Comparison of ENCODE assay signal across 1 cellular context in the genomic region with DNA sequence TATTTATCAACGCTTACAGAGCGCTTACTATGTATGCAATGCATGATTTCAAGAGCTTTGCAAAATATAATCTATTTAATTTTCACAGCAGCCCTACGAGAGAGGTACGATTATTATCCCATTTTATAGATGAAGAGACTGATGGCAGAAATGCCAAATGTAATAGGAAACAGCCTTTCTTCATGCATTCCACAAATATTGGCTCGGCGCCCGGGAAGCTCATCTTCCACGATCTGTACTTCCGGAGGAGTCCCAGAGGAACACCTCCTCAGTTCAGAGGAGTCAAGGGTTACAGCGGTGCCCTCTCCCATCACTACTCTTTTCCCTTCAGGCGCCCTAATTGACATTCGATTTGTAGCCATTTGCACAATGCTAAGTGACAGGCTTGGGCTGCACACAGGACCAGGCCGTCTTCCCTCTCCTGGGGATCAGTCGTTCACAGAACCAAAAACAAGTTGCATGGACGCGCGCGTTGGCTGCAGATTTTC.
A peak's percentile ranks its signal among the peaks of the same experiment; 100 is the strongest.
TF ChIP-seq lines count a peak whose summit lies in the region.

No MANE protein-coding gene starts in this region.

TF ChIP-seq in GM12878, 131 proteins besides CTCF, POLR2A, EP300 and RAD21 (continued from another document and continues in another):
- TF ChIP-seq, protein P1, sequence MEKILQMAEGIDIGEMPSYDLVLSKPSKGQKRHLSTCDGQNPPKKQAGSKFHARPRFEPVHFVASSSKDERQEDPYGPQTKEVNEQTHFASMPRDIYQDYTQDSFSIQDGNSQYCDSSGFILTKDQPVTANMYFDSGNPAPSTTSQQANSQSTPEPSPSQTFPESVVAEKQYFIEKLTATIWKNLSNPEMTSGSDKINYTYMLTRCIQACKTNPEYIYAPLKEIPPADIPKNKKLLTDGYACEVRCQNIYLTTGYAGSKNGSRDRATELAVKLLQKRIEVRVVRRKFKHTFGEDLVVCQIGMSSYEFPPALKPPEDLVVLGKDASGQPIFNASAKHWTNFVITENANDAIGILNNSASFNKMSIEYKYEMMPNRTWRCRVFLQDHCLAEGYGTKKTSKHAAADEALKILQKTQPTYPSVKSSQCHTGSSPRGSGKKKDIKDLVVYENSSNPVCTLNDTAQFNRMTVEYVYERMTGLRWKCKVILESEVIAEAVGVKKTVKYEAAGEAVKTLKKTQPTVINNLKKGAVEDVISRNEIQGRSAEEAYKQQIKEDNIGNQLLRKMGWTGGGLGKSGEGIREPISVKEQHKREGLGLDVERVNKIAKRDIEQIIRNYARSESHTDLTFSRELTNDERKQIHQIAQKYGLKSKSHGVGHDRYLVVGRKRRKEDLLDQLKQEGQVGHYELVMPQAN (conservative IDR thresholded peaks at IDR 0.05), result peak; percentile 77
- TF ChIP-seq CHD4 (IDR thresholded peaks at IDR 0.05) (no peak), NR2F1 (conservative IDR thresholded peaks at IDR 0.05) (0 out of 2 replicates have a peak, but pooled peaks have one; percentile 43), BCL11A (IDR thresholded peaks at IDR 0.05; ENCODE audit: low read depth, low read length) (no peak), HDAC2 (IDR thresholded peaks at IDR 0.05) (no peak), IKZF1 (conservative IDR thresholded peaks at IDR 0.05) (no peak), NBN (IDR thresholded peaks at IDR 0.05) (peak; percentile 55; the same call in 1 of the 2 replicates), ZNF207 (IDR thresholded peaks at IDR 0.05; ENCODE audit: borderline replicate concordance) (no peak), CHD2 (IDR thresholded peaks at IDR 0.05; ENCODE audit: borderline replicate concordance, low read depth, low read length) (no peak), ZNF24 (IDR thresholded peaks at IDR 0.05) (0 out of 2 replicates have a peak, but pooled peaks have one; percentile 31), DPF2 (IDR thresholded peaks at IDR 0.05) (no peak), ZSCAN29 (IDR thresholded peaks at IDR 0.05) (no peak), TCF12 (IDR thresholded peaks at IDR 0.05; ENCODE audit: low read depth, low read length) (no peak), STAT1 (conservative IDR thresholded peaks at IDR 0.05) (no peak), SREBF2 (IDR thresholded peaks at IDR 0.05; ENCODE audit: low read length) (no peak), FOS (IDR thresholded peaks at IDR 0.05; ENCODE audit: borderline replicate concordance, extremely low read depth, insufficient read length) (no peak), GABPA (IDR thresholded peaks at IDR 0.05; ENCODE audit: low read depth) (no peak), NR2C1 (IDR thresholded peaks at IDR 0.05) (0 out of 2 replicates have a peak, but pooled peaks have one; percentile 36), YY1 (IDR thresholded peaks at IDR 0.05; ENCODE audit: low read depth, low read length) (no peak), GATAD2B (conservative IDR thresholded peaks at IDR 0.05; ENCODE audit: low read depth) (0 out of 2 replicates have a peak, but pooled peaks have one; percentile 12), SMARCA5 (IDR thresholded peaks at IDR 0.05) (0 out of 2 replicates have a peak, but pooled peaks have one; percentile 52), FOXM1 (IDR thresholded peaks at IDR 0.05; ENCODE audit: low read depth, low read length) (no peak), CEBPB (IDR thresholded peaks at IDR 0.05; ENCODE audit: borderline replicate concordance in 1 of 2, low read depth in 2 of 2, low read length in 2 of 2) (no peak), YBX1 (IDR thresholded peaks at IDR 0.05) (no peak), ASH2L (IDR thresholded peaks at IDR 0.05; ENCODE audit: borderline replicate concordance, low read depth) (no peak)
- TF ChIP-seq, protein P2, sequence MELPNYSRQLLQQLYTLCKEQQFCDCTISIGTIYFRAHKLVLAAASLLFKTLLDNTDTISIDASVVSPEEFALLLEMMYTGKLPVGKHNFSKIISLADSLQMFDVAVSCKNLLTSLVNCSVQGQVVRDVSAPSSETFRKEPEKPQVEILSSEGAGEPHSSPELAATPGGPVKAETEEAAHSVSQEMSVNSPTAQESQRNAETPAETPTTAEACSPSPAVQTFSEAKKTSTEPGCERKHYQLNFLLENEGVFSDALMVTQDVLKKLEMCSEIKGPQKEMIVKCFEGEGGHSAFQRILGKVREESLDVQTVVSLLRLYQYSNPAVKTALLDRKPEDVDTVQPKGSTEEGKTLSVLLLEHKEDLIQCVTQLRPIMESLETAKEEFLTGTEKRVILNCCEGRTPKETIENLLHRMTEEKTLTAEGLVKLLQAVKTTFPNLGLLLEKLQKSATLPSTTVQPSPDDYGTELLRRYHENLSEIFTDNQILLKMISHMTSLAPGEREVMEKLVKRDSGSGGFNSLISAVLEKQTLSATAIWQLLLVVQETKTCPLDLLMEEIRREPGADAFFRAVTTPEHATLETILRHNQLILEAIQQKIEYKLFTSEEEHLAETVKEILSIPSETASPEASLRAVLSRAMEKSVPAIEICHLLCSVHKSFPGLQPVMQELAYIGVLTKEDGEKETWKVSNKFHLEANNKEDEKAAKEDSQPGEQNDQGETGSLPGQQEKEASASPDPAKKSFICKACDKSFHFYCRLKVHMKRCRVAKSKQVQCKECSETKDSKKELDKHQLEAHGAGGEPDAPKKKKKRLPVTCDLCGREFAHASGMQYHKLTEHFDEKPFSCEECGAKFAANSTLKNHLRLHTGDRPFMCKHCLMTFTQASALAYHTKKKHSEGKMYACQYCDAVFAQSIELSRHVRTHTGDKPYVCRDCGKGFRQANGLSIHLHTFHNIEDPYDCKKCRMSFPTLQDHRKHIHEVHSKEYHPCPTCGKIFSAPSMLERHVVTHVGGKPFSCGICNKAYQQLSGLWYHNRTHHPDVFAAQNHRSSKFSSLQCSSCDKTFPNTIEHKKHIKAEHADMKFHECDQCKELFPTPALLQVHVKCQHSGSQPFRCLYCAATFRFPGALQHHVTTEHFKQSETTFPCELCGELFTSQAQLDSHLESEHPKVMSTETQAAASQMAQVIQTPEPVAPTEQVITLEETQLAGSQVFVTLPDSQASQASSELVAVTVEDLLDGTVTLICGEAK (IDR thresholded peaks at IDR 0.05; ENCODE audit: borderline replicate concordance), result peak; percentile 50; the same call in 1 of the 2 replicates
- TF ChIP-seq, protein P3, sequence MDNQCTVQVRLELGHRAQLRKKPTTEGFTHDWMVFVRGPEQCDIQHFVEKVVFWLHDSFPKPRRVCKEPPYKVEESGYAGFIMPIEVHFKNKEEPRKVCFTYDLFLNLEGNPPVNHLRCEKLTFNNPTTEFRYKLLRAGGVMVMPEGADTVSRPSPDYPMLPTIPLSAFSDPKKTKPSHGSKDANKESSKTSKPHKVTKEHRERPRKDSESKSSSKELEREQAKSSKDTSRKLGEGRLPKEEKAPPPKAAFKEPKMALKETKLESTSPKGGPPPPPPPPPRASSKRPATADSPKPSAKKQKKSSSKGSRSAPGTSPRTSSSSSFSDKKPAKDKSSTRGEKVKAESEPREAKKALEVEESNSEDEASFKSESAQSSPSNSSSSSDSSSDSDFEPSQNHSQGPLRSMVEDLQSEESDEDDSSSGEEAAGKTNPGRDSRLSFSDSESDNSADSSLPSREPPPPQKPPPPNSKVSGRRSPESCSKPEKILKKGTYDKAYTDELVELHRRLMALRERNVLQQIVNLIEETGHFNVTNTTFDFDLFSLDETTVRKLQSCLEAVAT (IDR thresholded peaks at IDR 0.05), result 0 out of 2 replicates have a peak, but pooled peaks have one; percentile 35
- TF ChIP-seq, protein P4, sequence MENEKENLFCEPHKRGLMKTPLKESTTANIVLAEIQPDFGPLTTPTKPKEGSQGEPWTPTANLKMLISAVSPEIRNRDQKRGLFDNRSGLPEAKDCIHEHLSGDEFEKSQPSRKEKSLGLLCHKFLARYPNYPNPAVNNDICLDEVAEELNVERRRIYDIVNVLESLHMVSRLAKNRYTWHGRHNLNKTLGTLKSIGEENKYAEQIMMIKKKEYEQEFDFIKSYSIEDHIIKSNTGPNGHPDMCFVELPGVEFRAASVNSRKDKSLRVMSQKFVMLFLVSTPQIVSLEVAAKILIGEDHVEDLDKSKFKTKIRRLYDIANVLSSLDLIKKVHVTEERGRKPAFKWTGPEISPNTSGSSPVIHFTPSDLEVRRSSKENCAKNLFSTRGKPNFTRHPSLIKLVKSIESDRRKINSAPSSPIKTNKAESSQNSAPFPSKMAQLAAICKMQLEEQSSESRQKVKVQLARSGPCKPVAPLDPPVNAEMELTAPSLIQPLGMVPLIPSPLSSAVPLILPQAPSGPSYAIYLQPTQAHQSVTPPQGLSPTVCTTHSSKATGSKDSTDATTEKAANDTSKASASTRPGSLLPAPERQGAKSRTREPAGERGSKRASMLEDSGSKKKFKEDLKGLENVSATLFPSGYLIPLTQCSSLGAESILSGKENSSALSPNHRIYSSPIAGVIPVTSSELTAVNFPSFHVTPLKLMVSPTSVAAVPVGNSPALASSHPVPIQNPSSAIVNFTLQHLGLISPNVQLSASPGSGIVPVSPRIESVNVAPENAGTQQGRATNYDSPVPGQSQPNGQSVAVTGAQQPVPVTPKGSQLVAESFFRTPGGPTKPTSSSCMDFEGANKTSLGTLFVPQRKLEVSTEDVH (IDR thresholded peaks at IDR 0.05; ENCODE audit: low read depth, partially characterized antibody), result no peak
- TF ChIP-seq, protein P5, sequence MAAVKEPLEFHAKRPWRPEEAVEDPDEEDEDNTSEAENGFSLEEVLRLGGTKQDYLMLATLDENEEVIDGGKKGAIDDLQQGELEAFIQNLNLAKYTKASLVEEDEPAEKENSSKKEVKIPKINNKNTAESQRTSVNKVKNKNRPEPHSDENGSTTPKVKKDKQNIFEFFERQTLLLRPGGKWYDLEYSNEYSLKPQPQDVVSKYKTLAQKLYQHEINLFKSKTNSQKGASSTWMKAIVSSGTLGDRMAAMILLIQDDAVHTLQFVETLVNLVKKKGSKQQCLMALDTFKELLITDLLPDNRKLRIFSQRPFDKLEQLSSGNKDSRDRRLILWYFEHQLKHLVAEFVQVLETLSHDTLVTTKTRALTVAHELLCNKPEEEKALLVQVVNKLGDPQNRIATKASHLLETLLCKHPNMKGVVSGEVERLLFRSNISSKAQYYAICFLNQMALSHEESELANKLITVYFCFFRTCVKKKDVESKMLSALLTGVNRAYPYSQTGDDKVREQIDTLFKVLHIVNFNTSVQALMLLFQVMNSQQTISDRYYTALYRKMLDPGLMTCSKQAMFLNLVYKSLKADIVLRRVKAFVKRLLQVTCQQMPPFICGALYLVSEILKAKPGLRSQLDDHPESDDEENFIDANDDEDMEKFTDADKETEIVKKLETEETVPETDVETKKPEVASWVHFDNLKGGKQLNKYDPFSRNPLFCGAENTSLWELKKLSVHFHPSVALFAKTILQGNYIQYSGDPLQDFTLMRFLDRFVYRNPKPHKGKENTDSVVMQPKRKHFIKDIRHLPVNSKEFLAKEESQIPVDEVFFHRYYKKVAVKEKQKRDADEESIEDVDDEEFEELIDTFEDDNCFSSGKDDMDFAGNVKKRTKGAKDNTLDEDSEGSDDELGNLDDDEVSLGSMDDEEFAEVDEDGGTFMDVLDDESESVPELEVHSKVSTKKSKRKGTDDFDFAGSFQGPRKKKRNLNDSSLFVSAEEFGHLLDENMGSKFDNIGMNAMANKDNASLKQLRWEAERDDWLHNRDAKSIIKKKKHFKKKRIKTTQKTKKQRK (IDR thresholded peaks at IDR 0.05; ENCODE audit: low read depth, low read length), result no peak
- TF ChIP-seq, protein P6, sequence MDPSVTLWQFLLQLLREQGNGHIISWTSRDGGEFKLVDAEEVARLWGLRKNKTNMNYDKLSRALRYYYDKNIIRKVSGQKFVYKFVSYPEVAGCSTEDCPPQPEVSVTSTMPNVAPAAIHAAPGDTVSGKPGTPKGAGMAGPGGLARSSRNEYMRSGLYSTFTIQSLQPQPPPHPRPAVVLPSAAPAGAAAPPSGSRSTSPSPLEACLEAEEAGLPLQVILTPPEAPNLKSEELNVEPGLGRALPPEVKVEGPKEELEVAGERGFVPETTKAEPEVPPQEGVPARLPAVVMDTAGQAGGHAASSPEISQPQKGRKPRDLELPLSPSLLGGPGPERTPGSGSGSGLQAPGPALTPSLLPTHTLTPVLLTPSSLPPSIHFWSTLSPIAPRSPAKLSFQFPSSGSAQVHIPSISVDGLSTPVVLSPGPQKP (IDR thresholded peaks at IDR 0.05; ENCODE audit: low read depth, low read length), result no peak
- TF ChIP-seq, protein P7, sequence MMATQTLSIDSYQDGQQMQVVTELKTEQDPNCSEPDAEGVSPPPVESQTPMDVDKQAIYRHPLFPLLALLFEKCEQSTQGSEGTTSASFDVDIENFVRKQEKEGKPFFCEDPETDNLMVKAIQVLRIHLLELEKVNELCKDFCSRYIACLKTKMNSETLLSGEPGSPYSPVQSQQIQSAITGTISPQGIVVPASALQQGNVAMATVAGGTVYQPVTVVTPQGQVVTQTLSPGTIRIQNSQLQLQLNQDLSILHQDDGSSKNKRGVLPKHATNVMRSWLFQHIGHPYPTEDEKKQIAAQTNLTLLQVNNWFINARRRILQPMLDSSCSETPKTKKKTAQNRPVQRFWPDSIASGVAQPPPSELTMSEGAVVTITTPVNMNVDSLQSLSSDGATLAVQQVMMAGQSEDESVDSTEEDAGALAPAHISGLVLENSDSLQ (IDR thresholded peaks at IDR 0.05), result no peak; the same call in 1 of the 2 replicates
- TF ChIP-seq, protein P8, sequence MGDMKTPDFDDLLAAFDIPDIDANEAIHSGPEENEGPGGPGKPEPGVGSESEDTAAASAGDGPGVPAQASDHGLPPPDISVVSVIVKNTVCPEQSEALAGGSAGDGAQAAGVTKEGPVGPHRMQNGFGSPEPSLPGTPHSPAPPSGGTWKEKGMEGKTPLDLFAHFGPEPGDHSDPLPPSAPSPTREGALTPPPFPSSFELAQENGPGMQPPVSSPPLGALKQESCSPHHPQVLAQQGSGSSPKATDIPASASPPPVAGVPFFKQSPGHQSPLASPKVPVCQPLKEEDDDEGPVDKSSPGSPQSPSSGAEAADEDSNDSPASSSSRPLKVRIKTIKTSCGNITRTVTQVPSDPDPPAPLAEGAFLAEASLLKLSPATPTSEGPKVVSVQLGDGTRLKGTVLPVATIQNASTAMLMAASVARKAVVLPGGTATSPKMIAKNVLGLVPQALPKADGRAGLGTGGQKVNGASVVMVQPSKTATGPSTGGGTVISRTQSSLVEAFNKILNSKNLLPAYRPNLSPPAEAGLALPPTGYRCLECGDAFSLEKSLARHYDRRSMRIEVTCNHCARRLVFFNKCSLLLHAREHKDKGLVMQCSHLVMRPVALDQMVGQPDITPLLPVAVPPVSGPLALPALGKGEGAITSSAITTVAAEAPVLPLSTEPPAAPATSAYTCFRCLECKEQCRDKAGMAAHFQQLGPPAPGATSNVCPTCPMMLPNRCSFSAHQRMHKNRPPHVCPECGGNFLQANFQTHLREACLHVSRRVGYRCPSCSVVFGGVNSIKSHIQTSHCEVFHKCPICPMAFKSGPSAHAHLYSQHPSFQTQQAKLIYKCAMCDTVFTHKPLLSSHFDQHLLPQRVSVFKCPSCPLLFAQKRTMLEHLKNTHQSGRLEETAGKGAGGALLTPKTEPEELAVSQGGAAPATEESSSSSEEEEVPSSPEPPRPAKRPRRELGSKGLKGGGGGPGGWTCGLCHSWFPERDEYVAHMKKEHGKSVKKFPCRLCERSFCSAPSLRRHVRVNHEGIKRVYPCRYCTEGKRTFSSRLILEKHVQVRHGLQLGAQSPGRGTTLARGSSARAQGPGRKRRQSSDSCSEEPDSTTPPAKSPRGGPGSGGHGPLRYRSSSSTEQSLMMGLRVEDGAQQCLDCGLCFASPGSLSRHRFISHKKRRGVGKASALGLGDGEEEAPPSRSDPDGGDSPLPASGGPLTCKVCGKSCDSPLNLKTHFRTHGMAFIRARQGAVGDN (IDR thresholded peaks at IDR 0.05), result peak; percentile 92
- TF ChIP-seq, protein P9, sequence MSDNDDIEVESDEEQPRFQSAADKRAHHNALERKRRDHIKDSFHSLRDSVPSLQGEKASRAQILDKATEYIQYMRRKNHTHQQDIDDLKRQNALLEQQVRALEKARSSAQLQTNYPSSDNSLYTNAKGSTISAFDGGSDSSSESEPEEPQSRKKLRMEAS (IDR thresholded peaks at IDR 0.05; ENCODE audit: low read depth, low read length), result no peak; the same call in 1 of the 2 replicates
